In genomic region chr13:43964698-43965097, GRCh38 we compare ENCODE assay signal across 17 cellular contexts.
DNase-seq lines count a peak whose midpoint lies in the region; FAIRE-seq and TF ChIP-seq lines count a peak whose summit lies in the region.
"Had no signal": no experiment of that assay in that cellular context is flagged by ENCODE, and none has a peak within 500 bp of the region (broad histone marks: within the 10 kb centered on the region; RNA-seq: fewer than 3 reads in every experiment).

No MANE protein-coding gene starts in this region.

- H3K79me1 ChIP-seq in H1 (ENCODE audit: low read depth, low read length): no peaks in the 10 kb centered on the region
- H3K79me1 ChIP-seq in trophoblast cell (ENCODE audit: low read length): peaks cover 17% of the 10 kb centered on the region

- H4K91ac ChIP-seq in H1 (replicated peaks; ENCODE audit: insufficient read length, low read length): no peak overlapping the region
- no peak overlapping the region for H4K91ac ChIP-seq in trophoblast cell (ENCODE audit: low read depth, low read length)

- FAIRE-seq in H1 (lab: Jason Lieb, UNC): no peak
- FAIRE-seq: GM12878, H54 had no signal

- H3K14ac ChIP-seq in H1 (ENCODE audit: insufficient read length): no peak overlapping the region
- no peak overlapping the region for H3K14ac ChIP-seq in trophoblast cell (ENCODE audit: low read length)

- no peak overlapping the region for H2BK20ac ChIP-seq in H1 (ENCODE audit: low read length)

- H3K9me3 ChIP-seq in H1 (ENCODE audit: insufficient read depth in 2 of 2, low read depth in 1 of 2, low read length in 1 of 2) (peaks cover 0 to 13% of the 10 kb centered on the region in 2 experiments; a peak in 2 of 4 replicates), mesodermal cell (ENCODE audit: control insufficient read depth, low read length) (no peaks in the 10 kb centered on the region), trophoblast cell (ENCODE audit: insufficient read depth, low read depth, low read length) (peaks cover 4% of the 10 kb centered on the region)

- H3K56ac ChIP-seq in H1 (replicated peaks; ENCODE audit: insufficient read length, low read depth, low read length): no peak overlapping the region

- H3K4ac ChIP-seq in H1 (replicated peaks; ENCODE audit: insufficient read length, low read depth, low read length): peak overlapping the region; percentile 38
- H3K4ac ChIP-seq in trophoblast cell (ENCODE audit: low read depth, low read length): no peak overlapping the region

- no peak for TF ChIP-seq POLR2A in H1 (IDR thresholded peaks at IDR 0.05; ENCODE audit: control extremely low read depth in 1 of 2, low read depth in 2 of 2, low read length in 2 of 2)

- CTCF ChIA-PET in H1 (lab: Charles Lee; ENCODE audit: partially characterized antibody): interaction anchor here (0.7 to 1.7 kb wide), 9 partner anchors 15 to 473 kb away, joined by 3 to 8 read pairs (median 3); no protein-coding TSS in a partner anchor

- no peak overlapping the region for H3K4me2 ChIP-seq in H1 (ENCODE audit: insufficient read depth in 1 of 2, low read depth in 2 of 2, low read length in 2 of 2)
- H3K4me2 ChIP-seq in trophoblast cell (ENCODE audit: low read length): peak overlapping the region; percentile 43
- H3K4me2 ChIP-seq: BLaER1 treated with 17β-estradiol and CSF1 and Interleukin-3, amounts not matched to agents 10 nM and 100 nM had no signal

- H3K4me1 ChIP-seq in H1 (replicated peaks in 1 of 4; ENCODE audit: control insufficient read depth in 3 of 4, insufficient read depth in 4 of 4, low read length in 3 of 4) (no peaks in the 10 kb centered on the region), mesodermal cell (ENCODE audit: control insufficient read depth, insufficient read depth, low read length, poor library complexity, severe bottlenecking) (no peaks in the 10 kb centered on the region), trophoblast cell (ENCODE audit: control insufficient read depth in 1 of 2, insufficient read depth in 2 of 2, low read length in 2 of 2) (peaks cover 11 to 12% of the 10 kb centered on the region in 2 experiments)
- H3K4me1 ChIP-seq: BLaER1 treated with 17β-estradiol and CSF1 and Interleukin-3, amounts not matched to agents 10 nM and 100 nM had no signal

- H3K27ac ChIP-seq in H1 (ENCODE audit: low read depth, low read length) (no peak overlapping the region), mesodermal cell (ENCODE audit: low read depth, low read length, severe bottlenecking) (peak overlapping the region; percentile 20), trophoblast cell (ENCODE audit: low read depth, low read length) (peak overlapping the region; percentile 92)
- H3K27ac ChIP-seq: BLaER1 treated with 17β-estradiol and CSF1 and Interleukin-3, amounts not matched to agents 10 nM and 100 nM; GM23248 had no signal

- H2BK12ac ChIP-seq in H1 (ENCODE audit: low read depth, low read length): no peak overlapping the region
- H2BK12ac ChIP-seq in trophoblast cell (ENCODE audit: low read length): no peak overlapping the region

- DNase-seq in H1 (ENCODE audit: low read depth in 1 of 2, low spot score in 2 of 2) (no peak), islet precursor cell (peak; percentile 62), trophoblast cell (peak; percentile 30 to 74), MV-4-11 (lab: John Stamatoyannopoulos, UW) (no peak), cortex of kidney (lab: John Stamatoyannopoulos, UW) (no peak)
- no peak for DNase-seq in central memory CD4-positive, alpha-beta T cell
- DNase-seq in stimulated activated CD4-positive, alpha-beta T cell treated with anti-CD3 and anti-CD28 coated beads, Interleukin-12 subunit alpha, Interleukin-12 subunit beta, amount 100 ng/mL, for 4 hours: no peak
- DNase-seq: Calu3; CD8-positive, alpha-beta T cell; DND-41; EL; GM23248; HCEC 1CT had no signal

- H3K36me3 ChIP-seq in H1 (ENCODE audit: control insufficient read depth in 2 of 4, insufficient read depth in 4 of 4, low read length in 3 of 4) (no peaks in the 10 kb centered on the region), mesodermal cell (ENCODE audit: control insufficient read depth, insufficient read depth, low read length) (no peaks in the 10 kb centered on the region), trophoblast cell (ENCODE audit: control insufficient read depth in 1 of 2, insufficient read depth in 2 of 2, low read length in 2 of 2) (no peaks in the 10 kb centered on the region)
- H3K36me3 ChIP-seq: BLaER1 treated with 17β-estradiol and CSF1 and Interleukin-3, amounts not matched to agents 10 nM and 100 nM had no signal

- H3K23me2 ChIP-seq in H1 (ENCODE audit: low read depth, low read length): no peaks in the 10 kb centered on the region

- no peaks in the 10 kb centered on the region for H3K27me3 ChIP-seq in H1 (replicated peaks in 1 of 4; ENCODE audit: control insufficient read depth in 3 of 4, extremely low read depth in 1 of 4, insufficient read depth in 3 of 4, low read length in 3 of 4)
- no peaks in the 10 kb centered on the region for H3K27me3 ChIP-seq in trophoblast cell (ENCODE audit: insufficient read depth, low read length)
- H3K27me3 ChIP-seq: BLaER1 treated with 17β-estradiol and CSF1 and Interleukin-3, amounts not matched to agents 10 nM and 100 nM had no signal

- no peak overlapping the region for H2AK5ac ChIP-seq in H1 (ENCODE audit: low read depth, low read length)
- H2AK5ac ChIP-seq in trophoblast cell (ENCODE audit: low read length): no peak overlapping the region

- H4K20me1 ChIP-seq in H1 (replicated peaks in 1 of 2; ENCODE audit: control insufficient read depth in 1 of 2, insufficient read depth in 2 of 2, low read length in 2 of 2): no peaks in the 10 kb centered on the region
- H4K20me1 ChIP-seq: BLaER1 treated with 17β-estradiol and CSF1 and Interleukin-3, amounts not matched to agents 10 nM and 100 nM had no signal

- TF ChIP-seq RAD21 in H1 (IDR thresholded peaks at IDR 0.05 in 1 of 2, conservative IDR thresholded peaks at IDR 0.05 in 1 of 2; ENCODE audit: low read depth in 2 of 2, low read length in 2 of 2): no peak

- H2AFZ ChIP-seq in H1 (ENCODE audit: low read length) (no peak overlapping the region), trophoblast cell (ENCODE audit: insufficient read depth, low read length, poor library complexity) (no peak overlapping the region)
- H2AFZ ChIP-seq: GM23248 had no signal

- TF ChIP-seq CTCF in H1 (IDR thresholded peaks at IDR 0.05; ENCODE audit: control extremely low read depth in 1 of 3, insufficient read depth in 1 of 3, low read depth in 1 of 3, low read length in 3 of 3): no peak

- TF ChIP-seq EP300 in H1 (IDR thresholded peaks at IDR 0.05; ENCODE audit: borderline replicate concordance in 1 of 2, low read depth in 2 of 2, low read length in 2 of 2): no peak

- WGBS in H1 (ENCODE audit: extremely low coverage in 1 of 2, insufficient coverage in 1 of 2, insufficient read length in 1 of 2, insufficient replicate concordance in 2 of 2, low coverage in 1 of 2, low lambda C conversion rate in 2 of 2, missing lambda C conversion rate in 1 of 2), 2 experiments: 95% methylated on average over 1 of the region's 1 CpG; no CpG with 5 or more reads in 1 of the 2 experiments
- 86 to 100% methylated on average over 1 of the region's 1 CpG for WGBS in mesodermal cell (ENCODE audit: insufficient coverage in 2 of 2), 2 experiments
- no CpG with 5 or more reads among the region's 1 CpG for WGBS in trophoblast cell (ENCODE audit: extremely low coverage, insufficient coverage, insufficient read length)

- H3K18ac ChIP-seq in H1 (ENCODE audit: extremely low read depth, low read length) (no peak overlapping the region), trophoblast cell (ENCODE audit: low read length) (no peak overlapping the region)

- POLR2A ChIA-PET in H1 (lab: Charles Lee; ENCODE audit: partially characterized antibody): interaction anchor here (1.0 kb wide), 1 partner anchor 434 kb away, joined by 3 read pairs; no protein-coding TSS in a partner anchor

- H4K8ac ChIP-seq in H1 (ENCODE audit: extremely low read depth, insufficient read depth, low read length) (no peak overlapping the region), trophoblast cell (ENCODE audit: low read depth, low read length) (no peak overlapping the region)

- H3K4me3 ChIP-seq in H1 (ENCODE audit: extremely low read depth in 1 of 4, insufficient read depth in 2 of 4, low read depth in 3 of 4, low read length in 4 of 4) (no peak overlapping the region), mesodermal cell (ENCODE audit: extremely low read depth, insufficient read depth, low read length, poor library complexity, severe bottlenecking) (no peak overlapping the region), trophoblast cell (ENCODE audit: low read depth, low read length) (no peak overlapping the region)
- H3K4me3 ChIP-seq: BLaER1 treated with 17β-estradiol and CSF1 and Interleukin-3, amounts not matched to agents 10 nM and 100 nM; GM12878; GM23248 had no signal

- H2BK15ac ChIP-seq in H1 (ENCODE audit: low read length): no peak overlapping the region

- no peak overlapping the region for H2BK5ac ChIP-seq in H1 (ENCODE audit: low read depth, low read length)
- no peak overlapping the region for H2BK5ac ChIP-seq in trophoblast cell (ENCODE audit: low read depth, low read length, poor library complexity)

- H2BK120ac ChIP-seq in H1 (replicated peaks; ENCODE audit: low read depth, low read length): no peak overlapping the region
- H2BK120ac ChIP-seq in trophoblast cell (ENCODE audit: insufficient read depth, low read length, poor library complexity): no peak overlapping the region

- H3K79me2 ChIP-seq in H1 (ENCODE audit: control insufficient read depth in 1 of 2, insufficient read depth in 2 of 2, low read length in 2 of 2): no peaks in the 10 kb centered on the region
- no peaks in the 10 kb centered on the region for H3K79me2 ChIP-seq in trophoblast cell (ENCODE audit: control insufficient read depth, insufficient read depth, low read length, poor library complexity)

- no peak overlapping the region for H4K5ac ChIP-seq in H1 (ENCODE audit: insufficient read length, low read depth, low read length)

- no peak overlapping the region for H3K23ac ChIP-seq in H1 (ENCODE audit: insufficient read length)
- no peak overlapping the region for H3K23ac ChIP-seq in trophoblast cell (ENCODE audit: low read length)

- no peak overlapping the region for H4K12ac ChIP-seq in trophoblast cell (ENCODE audit: low read depth, low read length)

- H3K9ac ChIP-seq in H1 (replicated peaks in 1 of 4; ENCODE audit: extremely low read depth in 1 of 4, low read depth in 3 of 4, low read length in 3 of 4) (no peak overlapping the region), trophoblast cell (ENCODE audit: low read length) (no peak overlapping the region)
- H3K9ac ChIP-seq: BLaER1 treated with 17β-estradiol and CSF1 and Interleukin-3, amounts not matched to agents 10 nM and 100 nM; GM23248 had no signal

TF ChIP-seq in H1, 55 proteins besides CTCF, POLR2A, EP300 and RAD21 (continues in another document):
- TF ChIP-seq NANOG (IDR thresholded peaks at IDR 0.05; ENCODE audit: insufficient read depth, low read depth, low read length, poor library complexity, severe bottlenecking): no peak
- TF ChIP-seq KDM5A (IDR thresholded peaks at IDR 0.05; ENCODE audit: low read length): no peak
- no peak for TF ChIP-seq KDM4A (IDR thresholded peaks at IDR 0.05; ENCODE audit: low read depth, low read length, severe bottlenecking)

Comparison
In these comparisons a context has a peak if more than half of its experiments do, and no peak if none do; other contexts are left out.
1. DNase-seq: peak in islet precursor cell (single experiment) and trophoblast cell (2 of 2); none in H1 (0 of 2), MV-4-11 (single experiment), central memory CD4-positive, alpha-beta T cell (single experiment), cortex of kidney (single experiment) and stimulated activated CD4-positive, alpha-beta T cell treated with anti-CD3 and anti-CD28 coated beads, Interleukin-12 subunit alpha, Interleukin-12 subunit beta, amount 100 ng/mL, for 4 hours (single experiment).